Comparison of ENCODE assay signal across 8 cellular contexts in genomic region chr7:128530855-128531104, GRCh38. TPM values are rescaled to one million over a fixed set of nuclear protein-coding genes. Genes with fewer than 3 reads are reported as not detected.
DNase-seq lines count a peak whose midpoint lies in the region; ATAC-seq and TF ChIP-seq lines count a peak whose summit lies in the region.

No MANE protein-coding gene starts in this region.

- H3K27ac ChIP-seq in epithelial cell of prostate = peak overlapping the region; percentile 74
- peak overlapping the region; percentile 95 for H3K27ac ChIP-seq in psoas muscle

- DNase-seq in LNCaP clone FGC (ENCODE audit: low read depth) (no peak), epithelial cell of prostate (ENCODE audit: low read depth, low spot score) (no peak), psoas muscle (no peak), left colon (no peak)
- no peak for DNase-seq in stimulated activated CD4-positive, alpha-beta T cell treated with anti-CD3 and anti-CD28 coated beads, Interleukin-4, amount 100 ng/mL, for 4 hours

- no peak for TF ChIP-seq CTCF in LNCaP clone FGC (IDR thresholded peaks at IDR 0.05; ENCODE audit: control insufficient read depth, extremely low read depth, insufficient read depth)
- TF ChIP-seq CTCF in psoas muscle (IDR thresholded peaks at IDR 0.05) = no peak

- ATAC-seq in psoas muscle = no peak
- no peak for ATAC-seq in HG03442 (IDR thresholded peaks at IDR 0.05; ENCODE audit: unreplicated experiment)
- no peak for ATAC-seq in left colon
- ATAC-seq in GM21825 (IDR thresholded peaks at IDR 0.05; ENCODE audit: unreplicated experiment) = no peak

- H3K9ac ChIP-seq in ES-I3 (ENCODE audit: low read depth, low read length) = peak overlapping the region; percentile 62

- H3K4me3 ChIP-seq in LNCaP clone FGC (ENCODE audit: low read depth, low read length) (peak overlapping the region; percentile 55), psoas muscle (peak overlapping the region; percentile 83)

- no peaks in the 10 kb centered on the region for H3K27me3 ChIP-seq in psoas muscle (ENCODE audit: insufficient read depth in 3 of 3, low read length in 2 of 3)

- 0% methylated on average over 12 to 38 of the region's 38 CpGs for WGBS in psoas muscle, 3 donors

- H3K36me3 ChIP-seq in ES-I3 (ENCODE audit: insufficient read depth, low read length) (no peaks in the 10 kb centered on the region), psoas muscle (ENCODE audit: insufficient read depth in 1 of 2, low read depth in 1 of 2) (peaks cover 0 to 22% of the 10 kb centered on the region in 2 donors)

- H3K4me1 ChIP-seq in ES-I3 (ENCODE audit: insufficient read depth, low read length) = peaks cover 6% of the 10 kb centered on the region; the same call in 1 of the 2 replicates
- peaks cover 29% of the 10 kb centered on the region for H3K4me1 ChIP-seq in psoas muscle

- intact Hi-C loops in psoas muscle (cut with DNase I) = loop anchor here in 1 of 2 donors (10.0 kb wide), 1 partner anchor 56 kb away; the partner anchor contains the start of gene METTL2B
- intact Hi-C loops in left colon (cut with DNase I, micrococcal nuclease) = no loop called here

- no peaks in the 10 kb centered on the region for H3K9me3 ChIP-seq in ES-I3 (ENCODE audit: control insufficient read depth, insufficient read depth, low read length)
- no peaks in the 10 kb centered on the region for H3K9me3 ChIP-seq in psoas muscle

RNA-seq across cellular contexts. Expression of gene METTL2B, which starts 54.2 kb away (rescaled TPM):
- total RNA-seq in psoas muscle = 10 to 100 TPM; 18.1 to 29.2 (median 21.8) TPM
- 10 to 100 TPM; 11.8 to 26.0 (median 24.2) TPM for polyA plus RNA-seq in psoas muscle
- 10 to 100 TPM; 24.7 to 28.0 TPM for total RNA-seq in left colon
